In genomic region chr19:19098084-19098702, GRCh38 we compare ENCODE assay signal across 22 cellular contexts. TPM values are rescaled to one million over a fixed set of nuclear protein-coding genes. Genes with fewer than 3 reads are reported as not detected.
DNase-seq lines count a peak whose midpoint lies in the region; ATAC-seq and TF ChIP-seq lines count a peak whose summit lies in the region.
"Had no signal": no experiment of that assay in that cellular context is flagged by ENCODE, and none has a peak within 500 bp of the region (broad histone marks: within the 10 kb centered on the region; RNA-seq: fewer than 3 reads in every experiment).

No MANE protein-coding gene starts in this region.

- peak overlapping the region; percentile 55 for H3K9ac ChIP-seq in HCT116 (ENCODE audit: low read length)

- H3K27ac Mint-ChIP-seq in HFFc6, result no peak overlapping the region
- H3K27ac Mint-ChIP-seq: CD8-positive, alpha-beta T cell had no signal

- ATAC-seq in HCT116, result peak; percentile 72
- ATAC-seq in HG02981 (IDR thresholded peaks at IDR 0.05; ENCODE audit: unreplicated experiment), result no peak
- ATAC-seq: CD8-positive, alpha-beta T cell had no signal

- RAD21 ChIA-PET in HCT116 (lab: Charles Lee; ENCODE audit: low non-redundant PET in 1 of 2, low total read pairs in 2 of 2, uncharacterized antibody in 2 of 2, unreplicated experiment in 2 of 2), result no interaction called here

- intact Hi-C loops in HCT116 (cut with micrococcal nuclease), result loop anchor here (2.0 kb wide), 1 partner anchor 35 kb away; the partner anchor contains the start of gene SLC25A42

- no peaks in the 10 kb centered on the region for H3K9me3 Mint-ChIP-seq in HFFc6
- H3K9me3 Mint-ChIP-seq: CD8-positive, alpha-beta T cell had no signal

- H3K36me3 ChIP-seq in HCT116 (ENCODE audit: control insufficient read depth in 1 of 2, insufficient read depth in 2 of 2, low read length in 2 of 2) (no peaks in the 10 kb centered on the region), hepatocyte (replicated peaks; ENCODE audit: insufficient read depth, low read depth) (no peaks in the 10 kb centered on the region), osteoblast (ENCODE audit: insufficient read depth, low read length) (peaks cover 4% of the 10 kb centered on the region)

- TF ChIP-seq RAD21 in HCT116 (IDR thresholded peaks at IDR 0.05; ENCODE audit: low read depth), result no peak

- H2AFZ ChIP-seq in HCT116 (ENCODE audit: low read depth, low read length, poor library complexity, severe bottlenecking) (no peak overlapping the region), hepatocyte (no peak overlapping the region), osteoblast (ENCODE audit: low read length) (no peak overlapping the region)

- H4K20me1 ChIP-seq in HCT116 (ENCODE audit: insufficient read depth) (no peaks in the 10 kb centered on the region), hepatocyte (ENCODE audit: insufficient read depth, poor library complexity, severe bottlenecking) (no peaks in the 10 kb centered on the region), osteoblast (ENCODE audit: insufficient read depth, low read length) (no peaks in the 10 kb centered on the region)

- peak in 2 of 3 experiments; percentile 38 to 43; a peak in 4 of 6 replicates for TF ChIP-seq CTCF in HCT116 (IDR thresholded peaks at IDR 0.05 in 2 of 3, conservative IDR thresholded peaks at IDR 0.05 in 1 of 3; ENCODE audit: borderline replicate concordance in 1 of 3, insufficient read depth in 1 of 3, low read depth in 2 of 3, low read length in 2 of 3)
- TF ChIP-seq CTCF in hepatocyte (IDR thresholded peaks at IDR 0.05; ENCODE audit: poor library complexity), result no peak
- TF ChIP-seq CTCF in osteoblast (IDR thresholded peaks at IDR 0.05; ENCODE audit: extremely low read depth, low read depth, low read length), result no peak
- no peak for TF ChIP-seq CTCF in HFFc6 (IDR thresholded peaks at IDR 0.05)

- DNase-seq in HCT116 (ENCODE audit: low read depth, low spot score) (peak; percentile 49), SW480 (ENCODE audit: low spot score) (peak; percentile 11), hepatocyte (ENCODE audit: low spot score) (no peak), osteoblast (ENCODE audit: insufficient read length, low spot score, missing footprints) (peak; percentile 22), HUDEP-2 (lab: John Stamatoyannopoulos, UW; ENCODE audit: unreplicated experiment in 76 of 76) (no peak), HFFc6 (no peak), NCI-H446 treated with DMSO at 0.1 percent for 48 hours (lab: John Stamatoyannopoulos, UW) (no peak)
- DNase-seq: 8988T; C1 segment of cervical spinal cord; Calu3; CD8-positive, alpha-beta T cell; DMS153; KG1; NCI-H1105; NCI-H146; NCI-H2029 treated with DMSO at 0.1 percent for 48 hours; NCI-H2171; NCI-H526; Right ventricle myocardium superior; SW 1271 had no signal

- H3K4me3 Mint-ChIP-seq in HFFc6, result no peak overlapping the region
- H3K4me3 Mint-ChIP-seq: CD8-positive, alpha-beta T cell had no signal

- peak overlapping the region; percentile 48 for H3K27ac ChIP-seq in HCT116 (ENCODE audit: low read depth, low read length)
- H3K27ac ChIP-seq in hepatocyte, result peak overlapping the region; percentile 93
- H3K27ac ChIP-seq in osteoblast (ENCODE audit: low read depth, low read length), result no peak overlapping the region
- H3K27ac ChIP-seq: SK-N-MC had no signal

- H3K4me1 Mint-ChIP-seq in HFFc6 (ENCODE audit: low read depth), result no peaks in the 10 kb centered on the region

- no peak overlapping the region for H3K4me3 ChIP-seq in HCT116 (replicated peaks in 1 of 2; ENCODE audit: low read depth in 1 of 2, low read length in 2 of 2)
- H3K4me3 ChIP-seq in hepatocyte, result no peak overlapping the region
- H3K4me3 ChIP-seq in osteoblast (ENCODE audit: insufficient read depth, low read length), result no peak overlapping the region
- H3K4me3 ChIP-seq: SK-N-MC had no signal

- H3K4me1 ChIP-seq in HCT116 (ENCODE audit: control insufficient read depth in 1 of 2, insufficient read depth in 2 of 2, low read length in 2 of 2) (peaks cover 54 to 94% of the 10 kb centered on the region in 2 experiments), hepatocyte (ENCODE audit: insufficient read depth) (peaks cover 28% of the 10 kb centered on the region), osteoblast (ENCODE audit: insufficient read depth, low read length) (no peaks in the 10 kb centered on the region)

- H3K9me2 ChIP-seq in HCT116 (ENCODE audit: insufficient read depth) (no peaks in the 10 kb centered on the region), hepatocyte (replicated peaks; ENCODE audit: insufficient read depth) (no peaks in the 10 kb centered on the region)

- CTCF ChIA-PET in HCT116 (lab: Charles Lee), result no interaction called here

- TF ChIP-seq POLR2A in HCT116 (IDR thresholded peaks at IDR 0.05; ENCODE audit: borderline replicate concordance, extremely low read depth, insufficient read depth, insufficient read length), result no peak

- no peaks in the 10 kb centered on the region for H3K27me3 ChIP-seq in HCT116 (ENCODE audit: insufficient read depth, low read length)
- H3K27me3 ChIP-seq in hepatocyte, result no peaks in the 10 kb centered on the region
- no peaks in the 10 kb centered on the region for H3K27me3 ChIP-seq in osteoblast (ENCODE audit: insufficient read depth, low read length)

- H3K79me2 ChIP-seq in HCT116 (ENCODE audit: insufficient read depth, low read length), result no peaks in the 10 kb centered on the region
- no peaks in the 10 kb centered on the region for H3K79me2 ChIP-seq in hepatocyte
- H3K79me2 ChIP-seq in osteoblast (ENCODE audit: insufficient read depth, low read length), result no peaks in the 10 kb centered on the region

- no peaks in the 10 kb centered on the region; the same call in 1 of the 2 replicates for H3K27me3 Mint-ChIP-seq in HFFc6 (ENCODE audit: insufficient read depth)

- no peaks in the 10 kb centered on the region for H3K9me3 ChIP-seq in HCT116 (ENCODE audit: control insufficient read depth in 1 of 2, insufficient read depth in 1 of 2, low read depth in 1 of 2, low read length in 2 of 2)
- H3K9me3 ChIP-seq in hepatocyte (ENCODE audit: low read depth), result no peaks in the 10 kb centered on the region
- no peaks in the 10 kb centered on the region for H3K9me3 ChIP-seq in osteoblast (ENCODE audit: low read depth, low read length)

- no TSS peak for BruUV-seq in HCT116 (replicated peaks; lab: Mats Ljungman, UMichigan)

- H3K36me3 Mint-ChIP-seq in HFFc6 (ENCODE audit: low read depth), result no peaks in the 10 kb centered on the region

- 86% methylated on average over 9 of the region's 9 CpGs for WGBS in hepatocyte (ENCODE audit: low lambda C conversion rate, missing lambda C conversion rate)

- POLR2A ChIA-PET in HCT116 (lab: Charles Lee), result no interaction called here

- peak overlapping the region; percentile 65 for H3K4me2 ChIP-seq in HCT116 (ENCODE audit: low read length)
- H3K4me2 ChIP-seq in hepatocyte, result no peak overlapping the region
- no peak overlapping the region for H3K4me2 ChIP-seq in osteoblast (ENCODE audit: insufficient read depth, low read length)

TF ChIP-seq in HCT116, 20 proteins besides CTCF, POLR2A, EP300 and RAD21:
- TF ChIP-seq SIN3A (IDR thresholded peaks at IDR 0.05; ENCODE audit: low read depth), result no peak
- peak; percentile 15; the same call in 1 of the 2 replicates for TF ChIP-seq JUND (IDR thresholded peaks at IDR 0.05)

RNA-seq across cellular contexts. Expression of gene SLC25A42, which starts 34.4 kb away (rescaled TPM):
- total RNA-seq in HCT116 (2021; ENCODE audit: unreplicated experiment) (10.2 TPM), hepatocyte (11.5 and 13.8 TPM in 2 replicates), osteoblast (5.4 and 5.6 TPM in 2 replicates)
- 8.2 and 8.6 TPM in 2 replicates for polyA plus RNA-seq in HCT116 (2012)
- polyA plus RNA-seq in hepatocyte, result 21.3 and 23.2 TPM in 2 replicates
- total RNA-seq in HFFc6 (2021; fragmentation: NEBNext Ultra II Directional; extraction: Animal tissue kit (Norgen Biotek cat#: 25700)), result 10 to 100 TPM in 3 of 6 experiments, 1 to 10 TPM in 3; 8.7 to 11.7 (median 9.9) TPM

RNA-seq across cellular contexts. Expression of gene TMEM161A, which starts 40.1 kb away (rescaled TPM):
- total RNA-seq in HCT116 (2021; ENCODE audit: unreplicated experiment), result 76.0 TPM
- polyA plus RNA-seq in HCT116 (2012), result 78.5 and 87.5 TPM in 2 replicates
- 19.6 and 22.1 TPM in 2 replicates for total RNA-seq in hepatocyte
- polyA plus RNA-seq in hepatocyte, result 48.5 and 51.3 TPM in 2 replicates
- total RNA-seq in osteoblast, result 13.8 and 15.9 TPM in 2 replicates
- total RNA-seq in HFFc6 (2021; fragmentation: NEBNext Ultra II Directional; extraction: Animal tissue kit (Norgen Biotek cat#: 25700)), result 10 to 100 TPM; 20.5 to 27.9 (median 25.4) TPM

Comparison
In these comparisons a context has a peak if more than half of its experiments do, and no peak if none do; other contexts are left out.
1. DNase-seq: peak in HCT116 (single experiment), SW480 (single experiment) and osteoblast (single experiment); none in hepatocyte (single experiment), HUDEP-2 (0 of 76), HFFc6 (single experiment) and NCI-H446 treated with DMSO at 0.1 percent for 48 hours (single experiment).
2. CTCF ChIP-seq: peak in HCT116 (2 of 3); none in hepatocyte (single experiment), osteoblast (single experiment) and HFFc6 (single experiment).